8 cellular contexts compared by ENCODE assay signal in the genomic region with DNA sequence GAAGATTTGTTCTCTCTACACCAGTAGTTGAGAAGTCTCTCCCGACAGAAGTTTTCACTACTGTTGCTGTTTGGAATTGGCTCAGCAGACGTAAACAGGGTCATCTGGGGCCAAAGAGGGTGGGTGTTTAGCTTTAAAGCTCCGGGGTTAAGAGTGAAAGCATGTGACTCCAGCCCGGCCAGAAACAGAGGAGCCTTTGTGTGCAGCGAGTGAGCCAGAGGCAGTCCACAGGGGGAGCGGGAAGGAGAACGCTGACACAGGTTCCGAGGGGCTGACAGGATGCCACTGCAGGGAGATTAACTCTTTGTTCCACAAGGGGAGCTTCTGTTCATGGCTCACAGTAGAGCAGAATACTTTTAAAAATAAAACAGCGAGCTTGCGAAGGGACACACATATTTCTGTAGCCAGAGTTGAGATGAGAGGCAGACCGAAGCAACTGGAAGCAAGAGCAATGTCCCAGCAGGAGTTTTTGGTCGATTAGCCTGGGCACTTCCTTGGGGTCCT. TPM values are rescaled to one million over a fixed set of nuclear protein-coding genes. Genes with fewer than 3 reads are reported as not detected.
A peak's percentile ranks its signal among the peaks of the same experiment; 100 is the strongest.
DNase-seq lines count a peak whose midpoint lies in the region; ATAC-seq and TF ChIP-seq lines count a peak whose summit lies in the region.

No MANE protein-coding gene starts in this region.

- peaks cover 29% of the 10 kb centered on the region for H3K4me1 Mint-ChIP-seq in CD4-positive, alpha-beta T cell (ENCODE audit: low read depth)
- peaks cover 38% of the 10 kb centered on the region for H3K4me1 Mint-ChIP-seq in activated naive CD8-positive, alpha-beta T cell treated with anti-CD3 and anti-CD28 coated beads, Interleukin-2, amount 50 U/mL, for 24 hours
- peaks cover 50% of the 10 kb centered on the region for H3K4me1 Mint-ChIP-seq in osteocyte (ENCODE audit: unreplicated experiment)

- no peak for TF ChIP-seq EP300 in Ishikawa (IDR thresholded peaks at IDR 0.05; ENCODE audit: borderline replicate concordance)

- DNase-seq in CD4-positive, alpha-beta T cell = no peak
- DNase-seq in activated naive CD8-positive, alpha-beta T cell treated with anti-CD3 and anti-CD28 coated beads, Interleukin-2, amount 50 U/mL, for 24 hours = no peak
- DNase-seq in left cardiac atrium (peak; percentile 73), osteocyte (ENCODE audit: extremely low spot score, unreplicated experiment) (no peak), SKM-1 (lab: John Stamatoyannopoulos, UW; ENCODE audit: unreplicated experiment) (no peak)

- peak overlapping the region; percentile 66 for H3K4me3 Mint-ChIP-seq in CD4-positive, alpha-beta T cell
- peak overlapping the region; percentile 32 for H3K4me3 Mint-ChIP-seq in activated naive CD8-positive, alpha-beta T cell treated with anti-CD3 and anti-CD28 coated beads, Interleukin-2, amount 50 U/mL, for 24 hours
- H3K4me3 Mint-ChIP-seq in osteocyte (ENCODE audit: unreplicated experiment) = peak overlapping the region; percentile 62

- H3K27me3 Mint-ChIP-seq in CD4-positive, alpha-beta T cell = peaks cover 28% of the 10 kb centered on the region
- peaks cover 30% of the 10 kb centered on the region for H3K27me3 Mint-ChIP-seq in activated naive CD8-positive, alpha-beta T cell treated with anti-CD3 and anti-CD28 coated beads, Interleukin-2, amount 50 U/mL, for 24 hours
- H3K27me3 Mint-ChIP-seq in osteocyte (ENCODE audit: unreplicated experiment) = no peaks in the 10 kb centered on the region

- H3K27ac Mint-ChIP-seq in CD4-positive, alpha-beta T cell = no peak overlapping the region
- H3K27ac Mint-ChIP-seq in activated naive CD8-positive, alpha-beta T cell treated with anti-CD3 and anti-CD28 coated beads, Interleukin-2, amount 50 U/mL, for 24 hours = peak overlapping the region; percentile 50
- H3K27ac Mint-ChIP-seq in osteocyte (ENCODE audit: unreplicated experiment) = peak overlapping the region; percentile 88

- POLR2A ChIA-PET in CD4-positive, alpha-beta T cell (lab: Charles Lee) = no interaction called here

- TF ChIP-seq CTCF in CD4-positive, alpha-beta T cell (IDR thresholded peaks at IDR 0.05) = no peak
- peak; percentile 6 for TF ChIP-seq CTCF in osteocyte (IDR thresholded peaks at IDR 0.05)

- CTCF ChIA-PET in CD4-positive, alpha-beta T cell (lab: Charles Lee) = no interaction called here

- H3K9me3 Mint-ChIP-seq in CD4-positive, alpha-beta T cell = no peaks in the 10 kb centered on the region
- H3K9me3 Mint-ChIP-seq in activated naive CD8-positive, alpha-beta T cell treated with anti-CD3 and anti-CD28 coated beads, Interleukin-2, amount 50 U/mL, for 24 hours = no peaks in the 10 kb centered on the region
- no peaks in the 10 kb centered on the region for H3K9me3 Mint-ChIP-seq in osteocyte (ENCODE audit: unreplicated experiment)

- ATAC-seq in CD4-positive, alpha-beta T cell (ENCODE audit: poor library complexity) = peak; percentile 43
- ATAC-seq in activated naive CD8-positive, alpha-beta T cell treated with anti-CD3 and anti-CD28 coated beads, Interleukin-2, amount 50 U/mL, for 24 hours = peak; percentile 55
- ATAC-seq in left cardiac atrium = peak; percentile 94 to 95
- no peak for ATAC-seq in GM21360 (IDR thresholded peaks at IDR 0.05; ENCODE audit: unreplicated experiment)
- no peak for ATAC-seq in GM18520 (IDR thresholded peaks at IDR 0.05; ENCODE audit: unreplicated experiment)

- no peak for TF ChIP-seq RAD21 in Ishikawa (IDR thresholded peaks at IDR 0.05; ENCODE audit: low read depth)

- H3K27me3 ChIP-seq in CD4-positive, alpha-beta T cell (ENCODE audit: control insufficient read depth, insufficient read depth, low read length) = peaks cover 20% of the 10 kb centered on the region

- no peaks in the 10 kb centered on the region for H3K36me3 Mint-ChIP-seq in CD4-positive, alpha-beta T cell (ENCODE audit: low read depth)
- no peaks in the 10 kb centered on the region for H3K36me3 Mint-ChIP-seq in activated naive CD8-positive, alpha-beta T cell treated with anti-CD3 and anti-CD28 coated beads, Interleukin-2, amount 50 U/mL, for 24 hours (ENCODE audit: low read depth)
- no peaks in the 10 kb centered on the region for H3K36me3 Mint-ChIP-seq in osteocyte (ENCODE audit: unreplicated experiment)

- H3K27ac ChIP-seq in CD4-positive, alpha-beta T cell (ENCODE audit: low read depth, low read length) = no peak overlapping the region

- no peaks in the 10 kb centered on the region for H3K9me3 ChIP-seq in CD4-positive, alpha-beta T cell (ENCODE audit: control insufficient read depth, low read length)

- intact Hi-C loops in CD4-positive, alpha-beta T cell (cut with DNase I, micrococcal nuclease) = no loop called here
- intact Hi-C loops in left cardiac atrium (cut with DNase I) = no loop called here

TF ChIP-seq in Ishikawa, 13 proteins besides CTCF, POLR2A, EP300 and RAD21:
- TF ChIP-seq CREB1 (IDR thresholded peaks at IDR 0.05; ENCODE audit: low read depth) = no peak
- TF ChIP-seq TAF1 (IDR thresholded peaks at IDR 0.05; ENCODE audit: low read depth) = no peak
- TF ChIP-seq, protein P1, sequence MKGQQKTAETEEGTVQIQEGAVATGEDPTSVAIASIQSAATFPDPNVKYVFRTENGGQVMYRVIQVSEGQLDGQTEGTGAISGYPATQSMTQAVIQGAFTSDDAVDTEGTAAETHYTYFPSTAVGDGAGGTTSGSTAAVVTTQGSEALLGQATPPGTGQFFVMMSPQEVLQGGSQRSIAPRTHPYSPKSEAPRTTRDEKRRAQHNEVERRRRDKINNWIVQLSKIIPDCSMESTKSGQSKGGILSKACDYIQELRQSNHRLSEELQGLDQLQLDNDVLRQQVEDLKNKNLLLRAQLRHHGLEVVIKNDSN (IDR thresholded peaks at IDR 0.05) = peak; percentile 45
- TF ChIP-seq, protein P2, sequence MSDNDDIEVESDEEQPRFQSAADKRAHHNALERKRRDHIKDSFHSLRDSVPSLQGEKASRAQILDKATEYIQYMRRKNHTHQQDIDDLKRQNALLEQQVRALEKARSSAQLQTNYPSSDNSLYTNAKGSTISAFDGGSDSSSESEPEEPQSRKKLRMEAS (IDR thresholded peaks at IDR 0.05) = 0 out of 2 replicates have a peak, but pooled peaks have one; percentile 44

RNA-seq across cellular contexts. Expression of a gene that starts 26.9 kb away (rescaled TPM):
- total RNA-seq in CD4-positive, alpha-beta T cell = 10 to 100 TPM; 13.5 to 13.9 TPM
- 1 to 10 TPM; 1.9 to 5.0 TPM for total RNA-seq in left cardiac atrium
- 39.3 and 46.6 TPM in 2 replicates for total RNA-seq in osteocyte

RNA-seq across cellular contexts. Expression of a gene that starts 42.8 kb away (rescaled TPM):
- total RNA-seq in CD4-positive, alpha-beta T cell = 100 to 1,000 TPM; 120 to 126 TPM
- 100 to 1,000 TPM; 174 to 197 TPM for total RNA-seq in left cardiac atrium
- 181 and 196 TPM in 2 replicates for total RNA-seq in osteocyte

Comparison
In these comparisons a context has a peak if more than half of its experiments do, and no peak if none do; other contexts are left out.
1. ATAC-seq: peak in CD4-positive, alpha-beta T cell (single experiment), activated naive CD8-positive, alpha-beta T cell treated with anti-CD3 and anti-CD28 coated beads, Interleukin-2, amount 50 U/mL, for 24 hours (single experiment) and left cardiac atrium (2 of 2); none in GM21360 (single experiment) and GM18520 (single experiment).
2. Peak in every context shown above with its lines, with median percentiles within 50 percentile points of each other: H3K4me3 Mint-ChIP-seq.